Comparison of ENCODE assay signal across 7 cellular contexts in the genomic region with DNA sequence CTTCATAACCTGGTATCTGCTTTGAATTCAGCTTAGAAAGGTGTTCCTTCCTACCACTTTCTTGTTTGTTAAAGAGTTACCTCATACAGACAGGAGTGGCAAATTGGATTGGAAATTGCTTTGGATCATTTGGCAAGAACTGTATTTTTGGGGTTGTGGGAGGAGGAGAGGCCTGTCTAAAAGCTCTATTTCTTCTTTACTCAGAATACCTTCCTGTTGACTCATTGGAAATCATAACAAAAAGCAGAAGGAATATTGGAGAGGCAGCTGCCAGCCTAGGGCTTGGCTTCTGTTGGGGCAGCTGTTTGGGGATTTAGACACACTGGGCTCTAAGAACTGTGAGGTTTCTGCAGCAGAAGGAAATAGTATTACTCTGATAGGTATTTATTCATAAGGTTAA. TPM values are rescaled to one million over a fixed set of nuclear protein-coding genes. Genes with fewer than 3 reads are reported as not detected.
DNase-seq lines count a peak whose midpoint lies in the region; ATAC-seq and TF ChIP-seq lines count a peak whose summit lies in the region.

No MANE protein-coding gene starts in this region.

- TF ChIP-seq CTCF in brain microvascular endothelial cell (IDR thresholded peaks at IDR 0.05; ENCODE audit: low read depth, low read length, missing control alignments), result no peak
- TF ChIP-seq CTCF in type B pancreatic cell (conservative IDR thresholded peaks at IDR 0.05), result no peak

- no peaks in the 10 kb centered on the region for H3K9me2 ChIP-seq in GM23248 (ENCODE audit: insufficient read depth)

- no peak overlapping the region for H2AFZ ChIP-seq in GM23248

- no peaks in the 10 kb centered on the region for H3K27me3 ChIP-seq in GM23248 (replicated peaks; ENCODE audit: insufficient read depth)
- H3K27me3 ChIP-seq in brain microvascular endothelial cell (replicated peaks), result no peaks in the 10 kb centered on the region

- peak; percentile 90 for DNase-seq in GM23248
- peak; percentile 48 for DNase-seq in NCI-H69 (lab: John Stamatoyannopoulos, UW)
- DNase-seq in brain microvascular endothelial cell, result peak; percentile 64
- no peak for DNase-seq in left lobe of liver (ENCODE audit: low spot score)
- DNase-seq in type B pancreatic cell (ENCODE audit: extremely low spot score, unreplicated experiment), result no peak

- ATAC-seq in left lobe of liver (peak; percentile 43), HG03460 (IDR thresholded peaks at IDR 0.05; ENCODE audit: unreplicated experiment) (no peak), GM21576 (IDR thresholded peaks at IDR 0.05; ENCODE audit: unreplicated experiment) (no peak)

- H3K9ac ChIP-seq in GM23248, result peak overlapping the region; percentile 81

- H3K36me3 ChIP-seq in GM23248 (ENCODE audit: low read depth) (no peaks in the 10 kb centered on the region), brain microvascular endothelial cell (replicated peaks) (no peaks in the 10 kb centered on the region)

- no peaks in the 10 kb centered on the region for H3K9me3 ChIP-seq in GM23248 (ENCODE audit: low read depth)

- no peaks in the 10 kb centered on the region for H3K27me3 Mint-ChIP-seq in type B pancreatic cell

- no peaks in the 10 kb centered on the region; the same call in 1 of the 2 replicates for H4K20me1 ChIP-seq in GM23248 (ENCODE audit: insufficient read depth)

- H3K79me2 ChIP-seq in GM23248 (ENCODE audit: insufficient read depth), result peaks cover 100% of the 10 kb centered on the region

- peaks cover 74% of the 10 kb centered on the region for H3K4me1 ChIP-seq in GM23248 (ENCODE audit: insufficient read depth)

- no peaks in the 10 kb centered on the region for H3K9me3 Mint-ChIP-seq in type B pancreatic cell

- H3K4me1 Mint-ChIP-seq in type B pancreatic cell (ENCODE audit: unreplicated experiment), result peaks cover 33% of the 10 kb centered on the region

- H3K27ac ChIP-seq in GM23248 (peak overlapping the region; percentile 94), brain microvascular endothelial cell (peak overlapping the region; percentile 84)

- H3K4me3 ChIP-seq in GM23248 (peak overlapping the region; percentile 57), brain microvascular endothelial cell (ENCODE audit: low read depth, low read length) (no peak overlapping the region)

- peaks cover 74% of the 10 kb centered on the region for H3F3A ChIP-seq in GM23248 (ENCODE audit: insufficient read depth)

- in situ Hi-C loops in GM23248 (cut with MboI) (no loop called here), brain microvascular endothelial cell (cut with HindIII; ENCODE audit: low pct_ligation_motif_present, low sequenced_read_pairs) (no loop called here)

- H3K4me3 Mint-ChIP-seq in type B pancreatic cell, result peak overlapping the region; percentile 7

- H3K4me2 ChIP-seq in GM23248 (ENCODE audit: unreplicated experiment), result peak overlapping the region; percentile 89

- no peaks in the 10 kb centered on the region for H3K36me3 Mint-ChIP-seq in type B pancreatic cell

- peak overlapping the region; percentile 94 for H3K27ac Mint-ChIP-seq in type B pancreatic cell

RNA-seq across cellular contexts. Expression of a gene that starts 14.2 kb away (rescaled TPM):
- total RNA-seq in GM23248 (2014; rRNA removed; shearing (Covaris generic)), result 165 and 185 TPM in 2 replicates
- polyA plus RNA-seq in GM23248 (2016; fragmentation: Nextera tagmentation; extraction: Ambion mirVana), result 97.4 and 101 TPM in 2 replicates
- total RNA-seq in left lobe of liver (10.9 TPM), type B pancreatic cell (ENCODE audit: low replicate concordance) (80.4 and 131 TPM in 2 replicates)

RNA-seq across cellular contexts. Expression of a gene that starts 50.1 kb away (rescaled TPM):
- total RNA-seq in GM23248 (2014; rRNA removed; shearing (Covaris generic)), result 0.22 and 0.51 TPM in 2 replicates
- polyA plus RNA-seq in GM23248 (2016; fragmentation: Nextera tagmentation; extraction: Ambion mirVana), result 0.66 and 1.6 TPM in 2 replicates
- total RNA-seq in left lobe of liver (1.4 TPM), type B pancreatic cell (ENCODE audit: low replicate concordance) (4.8 and 5.5 TPM in 2 replicates)

Comparison
In these comparisons a context has a peak if more than half of its experiments do, and no peak if none do; other contexts are left out.
1. DNase-seq: peak in GM23248 (single experiment), NCI-H69 (single experiment) and brain microvascular endothelial cell (single experiment); none in left lobe of liver (single experiment) and type B pancreatic cell (single experiment).